Comparison of ENCODE assay signal across 10 cellular contexts in genomic region chr12:108516511-108517275, GRCh38. TPM values are rescaled to one million over a fixed set of nuclear protein-coding genes. Genes with fewer than 3 reads are reported as not detected.
DNase-seq lines count a peak whose midpoint lies in the region; TF ChIP-seq lines count a peak whose summit lies in the region.
"Had no signal": no experiment of that assay in that cellular context is flagged by ENCODE, and none has a peak within 500 bp of the region (broad histone marks: within the 10 kb centered on the region; RNA-seq: fewer than 3 reads in every experiment).

No MANE protein-coding gene starts in this region.

- H3K4me2 ChIP-seq in osteoblast (ENCODE audit: insufficient read depth, low read length) = no peak overlapping the region

- H3K4me1 Mint-ChIP-seq in activated CD4-positive, alpha-beta T cell treated with anti-CD3 and anti-CD28 coated beads, Interleukin-2, amount 10 ng/mL, durations not matched to agents 24 days and 14 days = peaks cover 28% of the 10 kb centered on the region
- peaks cover 4% of the 10 kb centered on the region for H3K4me1 Mint-ChIP-seq in progenitor cell of endocrine pancreas (ENCODE audit: low read depth)

- no peak overlapping the region for H2AFZ ChIP-seq in osteoblast (ENCODE audit: low read length)

- intact Hi-C loops in activated CD4-positive, alpha-beta T cell treated with anti-CD3 and anti-CD28 coated beads, Interleukin-2, amount 10 ng/mL, durations not matched to agents 24 days and 14 days (cut with micrococcal nuclease) = loop anchor here (5.0 to 10.0 kb wide), 3 partner anchors 101 to 752 kb away; partner anchors contain the start of genes ALKBH2 and PRDM4

- H3K4me1 ChIP-seq in osteoblast (ENCODE audit: insufficient read depth, low read length) = peaks cover 8% of the 10 kb centered on the region

- H3K27ac Mint-ChIP-seq in activated CD4-positive, alpha-beta T cell treated with anti-CD3 and anti-CD28 coated beads, Interleukin-2, amount 10 ng/mL, durations not matched to agents 24 days and 14 days = peak overlapping the region; percentile 84
- no peak overlapping the region for H3K27ac Mint-ChIP-seq in progenitor cell of endocrine pancreas

- H3K36me3 Mint-ChIP-seq in activated CD4-positive, alpha-beta T cell treated with anti-CD3 and anti-CD28 coated beads, Interleukin-2, amount 10 ng/mL, durations not matched to agents 24 days and 14 days (ENCODE audit: low read depth) = peaks cover 37% of the 10 kb centered on the region
- peaks cover 9% of the 10 kb centered on the region for H3K36me3 Mint-ChIP-seq in progenitor cell of endocrine pancreas (ENCODE audit: insufficient read depth)

- H3K27me3 Mint-ChIP-seq in activated CD4-positive, alpha-beta T cell treated with anti-CD3 and anti-CD28 coated beads, Interleukin-2, amount 10 ng/mL, durations not matched to agents 24 days and 14 days = no peaks in the 10 kb centered on the region
- no peaks in the 10 kb centered on the region for H3K27me3 Mint-ChIP-seq in progenitor cell of endocrine pancreas

- no peaks in the 10 kb centered on the region for H3K27me3 ChIP-seq in osteoblast (ENCODE audit: insufficient read depth, low read length)

- H3K4me3 ChIP-seq in osteoblast (ENCODE audit: insufficient read depth, low read length) = no peak overlapping the region

- peaks cover 22% of the 10 kb centered on the region for H3K79me2 ChIP-seq in osteoblast (ENCODE audit: insufficient read depth, low read length)

- TF ChIP-seq CTCF in progenitor cell of endocrine pancreas (IDR thresholded peaks at IDR 0.05; ENCODE audit: unreplicated experiment) (no peak), osteoblast (IDR thresholded peaks at IDR 0.05; ENCODE audit: extremely low read depth, low read depth, low read length) (no peak)

- no peaks in the 10 kb centered on the region for H3K9me3 Mint-ChIP-seq in activated CD4-positive, alpha-beta T cell treated with anti-CD3 and anti-CD28 coated beads, Interleukin-2, amount 10 ng/mL, durations not matched to agents 24 days and 14 days
- H3K9me3 Mint-ChIP-seq in progenitor cell of endocrine pancreas (ENCODE audit: low read depth) = no peaks in the 10 kb centered on the region

- DNase-seq in activated CD4-positive, alpha-beta T cell treated with anti-CD3 and anti-CD28 coated beads, Interleukin-2, amount 10 ng/mL, durations not matched to agents 24 days and 14 days = no peak
- DNase-seq in activated CD4-positive, alpha-beta T cell treated with anti-CD3 and anti-CD28 coated beads, Interleukin-2, amount 50 U/mL, for 1 hour = no peak
- DNase-seq in NCI-H69 (lab: John Stamatoyannopoulos, UW) (peak; percentile 36), cerebellar cortex (ENCODE audit: low spot score) (peak; percentile 27), progenitor cell of endocrine pancreas (ENCODE audit: low spot score, unreplicated experiment) (no peak), SIG-M5 treated with dmso at 0.1 percent for 504 hours (lab: John Stamatoyannopoulos, UW; ENCODE audit: unreplicated experiment) (no peak), GM19240 (ENCODE audit: insufficient read length, low spot score) (no peak), osteoblast (ENCODE audit: insufficient read length, low spot score, missing footprints) (no peak)
- DNase-seq: NCI-H2081, substantia nigra had no signal

- peak overlapping the region; percentile 94 for H3K4me3 Mint-ChIP-seq in activated CD4-positive, alpha-beta T cell treated with anti-CD3 and anti-CD28 coated beads, Interleukin-2, amount 10 ng/mL, durations not matched to agents 24 days and 14 days
- H3K4me3 Mint-ChIP-seq in progenitor cell of endocrine pancreas (ENCODE audit: low read depth) = peak overlapping the region; percentile 88

- H3K36me3 ChIP-seq in osteoblast (ENCODE audit: insufficient read depth, low read length) = peaks cover 40% of the 10 kb centered on the region

- no peaks in the 10 kb centered on the region for H3K9me3 ChIP-seq in osteoblast (ENCODE audit: low read depth, low read length)

- H3K27ac ChIP-seq in osteoblast (ENCODE audit: low read depth, low read length) = no peak overlapping the region

- H4K20me1 ChIP-seq in osteoblast (ENCODE audit: insufficient read depth, low read length) = no peaks in the 10 kb centered on the region

RNA-seq across cellular contexts. Expression of gene FICD, which starts 1.6 kb away (rescaled TPM):
- total RNA-seq in activated CD4-positive, alpha-beta T cell treated with anti-CD3 and anti-CD28 coated beads, Interleukin-2, amount 10 ng/mL, durations not matched to agents 24 days and 14 days = 5.9 and 6.6 TPM in 2 replicates
- total RNA-seq in progenitor cell of endocrine pancreas = 3.6 and 3.7 TPM in 2 replicates
- total RNA-seq in osteoblast = 5.4 and 7.7 TPM in 2 replicates

RNA-seq across cellular contexts. Expression of gene SART3, which starts 44.3 kb away (rescaled TPM):
- total RNA-seq in activated CD4-positive, alpha-beta T cell treated with anti-CD3 and anti-CD28 coated beads, Interleukin-2, amount 10 ng/mL, durations not matched to agents 24 days and 14 days = 89.1 and 90.5 TPM in 2 replicates
- total RNA-seq in progenitor cell of endocrine pancreas (74.5 and 87.6 TPM in 2 replicates), osteoblast (39.8 and 57.9 TPM in 2 replicates)

RNA-seq across cellular contexts. Expression of gene ISCU, which starts 45.7 kb away (rescaled TPM):
- 61.5 and 66.1 TPM in 2 replicates for total RNA-seq in activated CD4-positive, alpha-beta T cell treated with anti-CD3 and anti-CD28 coated beads, Interleukin-2, amount 10 ng/mL, durations not matched to agents 24 days and 14 days
- total RNA-seq in progenitor cell of endocrine pancreas (57.4 and 69.7 TPM in 2 replicates), osteoblast (166 and 184 TPM in 2 replicates)

Comparison
In these comparisons a context has a peak if more than half of its experiments do, and no peak if none do; other contexts are left out.
1. DNase-seq: peak in NCI-H69 (single experiment) and cerebellar cortex (single experiment); none in activated CD4-positive, alpha-beta T cell treated with anti-CD3 and anti-CD28 coated beads, Interleukin-2, amount 10 ng/mL, durations not matched to agents 24 days and 14 days (single experiment), activated CD4-positive, alpha-beta T cell treated with anti-CD3 and anti-CD28 coated beads, Interleukin-2, amount 50 U/mL, for 1 hour (single experiment), progenitor cell of endocrine pancreas (single experiment), SIG-M5 treated with dmso at 0.1 percent for 504 hours (single experiment), GM19240 (single experiment) and osteoblast (single experiment).